1 cellular context compared by ENCODE assay signal in genomic region chr9:4984571-4985375, GRCh38.
TF ChIP-seq lines count a peak whose summit lies in the region.

Gene JAK2 (plus strand): TSS chr9:4985272. CDS start chr9:5021988, 36,716 bp downstream.

TF ChIP-seq in K562, 482 proteins besides CTCF, POLR2A, EP300 and RAD21 (continued from another document and continues in another):
- no peak for TF ChIP-seq NR0B1 (IDR thresholded peaks at IDR 0.05; ENCODE audit: partially characterized antibody)
- no peak for TF ChIP-seq FOXP4 (CRISPR knock-in tag; IDR thresholded peaks at IDR 0.05; ENCODE audit: borderline replicate concordance)
- TF ChIP-seq SRF (CRISPR knock-in tag; IDR thresholded peaks at IDR 0.05), result no peak; a peak in 1 of 4 replicates
- TF ChIP-seq THRB (CRISPR knock-in tag; conservative IDR thresholded peaks at IDR 0.05), result no peak
- TF ChIP-seq HMGN3 (IDR thresholded peaks at IDR 0.05; ENCODE audit: borderline replicate concordance, extremely low read depth, insufficient read length, low read depth, low read length), result peak; percentile 73
- TF ChIP-seq ZNF449 (CRISPR knock-in tag; IDR thresholded peaks at IDR 0.05), result no peak
- TF ChIP-seq NRF1 (conservative IDR thresholded peaks at IDR 0.05 in 1 of 2, IDR thresholded peaks at IDR 0.05 in 1 of 2), result peak; percentile 94 to 95
- TF ChIP-seq GTF2B (IDR thresholded peaks at IDR 0.05; ENCODE audit: extremely low read depth, insufficient read length), result no peak
- 0 out of 2 replicates have a peak, but pooled peaks have one; percentile 3 for TF ChIP-seq ZNF24 (IDR thresholded peaks at IDR 0.05)
- TF ChIP-seq ADNP (tag; IDR thresholded peaks at IDR 0.05), result no peak
- no peak for TF ChIP-seq NR2F6 (CRISPR knock-in tag; IDR thresholded peaks at IDR 0.05)
- no peak for TF ChIP-seq ZNF253 (CRISPR knock-in tag; conservative IDR thresholded peaks at IDR 0.05)
- TF ChIP-seq HNRNPLL (IDR thresholded peaks at IDR 0.05; ENCODE audit: low read depth, low read length, poor library complexity, severe bottlenecking), result no peak
- TF ChIP-seq SIN3B (IDR thresholded peaks at IDR 0.05; ENCODE audit: low read depth), result no peak
- no peak for TF ChIP-seq CREBBP (IDR thresholded peaks at IDR 0.05; ENCODE audit: low read depth, low read length)
- TF ChIP-seq ZNF780A (CRISPR knock-in tag; IDR thresholded peaks at IDR 0.05), result no peak
- TF ChIP-seq PPARD (CRISPR knock-in tag; IDR thresholded peaks at IDR 0.05), result no peak
- TF ChIP-seq ATF1 (CRISPR knock-in tag; IDR thresholded peaks at IDR 0.05), result no peak
- TF ChIP-seq ATF1 (tag; IDR thresholded peaks at IDR 0.05), result peak; percentile 61; the same call in 1 of the 2 replicates
- no peak for TF ChIP-seq TAL1 (IDR thresholded peaks at IDR 0.05)
- no peak for TF ChIP-seq SP2 (IDR thresholded peaks at IDR 0.05; ENCODE audit: extremely low read depth, low read depth, low read length, poor library complexity, severe bottlenecking)
- no peak for TF ChIP-seq MYBL2 (IDR thresholded peaks at IDR 0.05; ENCODE audit: low read depth)
- TF ChIP-seq MYBL2 (CRISPR knock-in tag; IDR thresholded peaks at IDR 0.05; ENCODE audit: borderline replicate concordance), result no peak
- TF ChIP-seq BCOR (IDR thresholded peaks at IDR 0.05), result peak; percentile 70; the same call in 1 of the 2 replicates
- TF ChIP-seq RBM14 (IDR thresholded peaks at IDR 0.05; ENCODE audit: borderline replicate concordance, insufficient read depth, low read depth, low read length), result no peak
- no peak for TF ChIP-seq TCFL5 (CRISPR knock-in tag; conservative IDR thresholded peaks at IDR 0.05)
- TF ChIP-seq MAFK (IDR thresholded peaks at IDR 0.05; ENCODE audit: low read length), result no peak
- TF ChIP-seq ZNF41 (CRISPR knock-in tag; conservative IDR thresholded peaks at IDR 0.05), result no peak
- peak; percentile 40; the same call in 1 of the 2 replicates for TF ChIP-seq DPF2 (IDR thresholded peaks at IDR 0.05)
- TF ChIP-seq ZFP1 (CRISPR knock-in tag; IDR thresholded peaks at IDR 0.05), result no peak
- peak; percentile 48 for TF ChIP-seq TAF1 (IDR thresholded peaks at IDR 0.05; ENCODE audit: control insufficient read depth, extremely low read depth, insufficient read depth, low read length, severe bottlenecking)
- TF ChIP-seq HIVEP1 (CRISPR knock-in tag; IDR thresholded peaks at IDR 0.05), result no peak
- no peak for TF ChIP-seq NCOR1 (IDR thresholded peaks at IDR 0.05)
- TF ChIP-seq ZKSCAN8 (CRISPR knock-in tag; IDR thresholded peaks at IDR 0.05), result no peak
- TF ChIP-seq FOXA3 (CRISPR knock-in tag; conservative IDR thresholded peaks at IDR 0.05 in 1 of 2, IDR thresholded peaks at IDR 0.05 in 1 of 2), result no peak; a peak in 1 of 4 replicates
- TF ChIP-seq ZNF324 (CRISPR knock-in tag; IDR thresholded peaks at IDR 0.05), result no peak
- TF ChIP-seq THRA (IDR thresholded peaks at IDR 0.05), result no peak
- peak; percentile 80; the same call in 1 of the 2 replicates for TF ChIP-seq ZNF282 (CRISPR knock-in tag; IDR thresholded peaks at IDR 0.05)
- no peak for TF ChIP-seq SMARCB1 (IDR thresholded peaks at IDR 0.05; ENCODE audit: insufficient read length, low read depth)
- no peak for TF ChIP-seq TRIM24 (IDR thresholded peaks at IDR 0.05)
- no peak for TF ChIP-seq NFXL1 (CRISPR knock-in tag; IDR thresholded peaks at IDR 0.05)
- TF ChIP-seq ATF7 (IDR thresholded peaks at IDR 0.05), result peak; percentile 48; the same call in 1 of the 2 replicates
- TF ChIP-seq ZEB2 (IDR thresholded peaks at IDR 0.05), result no peak
- peak; percentile 55; the same call in 1 of the 2 replicates for TF ChIP-seq ARID1B (IDR thresholded peaks at IDR 0.05)
- no peak for TF ChIP-seq CEBPZ (IDR thresholded peaks at IDR 0.05; ENCODE audit: borderline replicate concordance, low read depth, low read length)
- no peak for TF ChIP-seq FOS (IDR thresholded peaks at IDR 0.05; ENCODE audit: extremely low read depth, insufficient read length)
- TF ChIP-seq PBX2 (CRISPR knock-in tag; IDR thresholded peaks at IDR 0.05; ENCODE audit: low read depth), result no peak
- TF ChIP-seq PBX2 (tag; conservative IDR thresholded peaks at IDR 0.05; ENCODE audit: low read depth), result no peak
- TF ChIP-seq ZNF217 (CRISPR knock-in tag; IDR thresholded peaks at IDR 0.05), result no peak
- TF ChIP-seq KDM5B (IDR thresholded peaks at IDR 0.05; ENCODE audit: insufficient replicate concordance, low read depth, low read length), result peak; percentile 51
- no peak for TF ChIP-seq FUS (optimal IDR thresholded peaks at IDR 0.05; ENCODE audit: low read depth, low read length)
- no peak for TF ChIP-seq HNRNPH1 (optimal IDR thresholded peaks at IDR 0.05; ENCODE audit: low read depth, low read length)
- peak; percentile 13; the same call in 1 of the 2 replicates for TF ChIP-seq USF1 (CRISPR knock-in tag; IDR thresholded peaks at IDR 0.05)
- peak; percentile 62 for TF ChIP-seq SP1 (CRISPR knock-in tag; IDR thresholded peaks at IDR 0.05)
- no peak for TF ChIP-seq HNRNPK (IDR thresholded peaks at IDR 0.05; ENCODE audit: low read depth, low read length, poor library complexity, severe bottlenecking)
